10 cellular contexts compared by ENCODE assay signal in the genomic region with DNA sequence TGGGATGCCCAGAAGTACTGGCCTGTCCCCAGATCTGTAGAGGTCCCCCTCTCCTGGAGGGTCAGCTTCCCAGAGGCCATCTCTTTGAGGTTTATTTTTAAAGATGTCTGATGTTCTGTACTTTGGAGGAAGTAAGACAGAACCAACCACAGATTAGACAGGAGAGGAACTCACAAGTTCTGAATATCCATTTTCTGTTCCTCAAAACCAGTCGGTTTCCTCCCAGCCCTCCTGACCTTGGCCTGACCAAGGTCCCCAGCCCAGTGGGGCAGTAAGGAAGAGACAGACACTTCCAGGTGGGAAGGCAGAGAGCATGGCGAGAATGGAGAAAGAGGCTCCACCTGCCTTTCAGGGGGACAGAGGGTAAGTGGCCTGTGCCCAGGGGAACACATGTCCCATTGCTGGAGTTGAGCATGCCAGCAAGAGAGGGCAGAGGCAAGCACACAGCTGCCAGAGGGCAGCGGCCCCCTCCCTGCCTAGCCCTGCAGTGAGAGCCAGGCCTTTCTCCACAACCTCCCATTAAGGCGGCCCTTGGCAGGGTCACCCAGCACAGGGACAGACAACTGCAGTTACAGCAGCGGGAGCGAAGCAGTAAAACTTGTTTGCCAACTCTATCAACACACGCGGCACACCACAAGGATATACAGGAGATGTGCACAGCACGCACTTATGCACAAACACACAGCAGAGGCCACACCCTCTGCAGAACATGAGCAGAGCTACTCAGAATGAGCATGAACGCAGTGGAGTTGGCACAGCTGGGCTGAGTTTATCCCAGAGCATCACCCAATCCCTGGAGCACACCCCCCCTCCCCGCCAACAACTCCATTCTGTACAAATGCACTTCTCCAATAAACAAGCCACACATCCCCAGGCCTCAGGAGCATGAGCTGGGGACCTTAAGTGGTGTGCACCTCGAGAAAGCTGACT. TPM values are rescaled to one million over a fixed set of nuclear protein-coding genes. Genes with fewer than 3 reads are reported as not detected.
DNase-seq lines count a peak whose midpoint lies in the region; ATAC-seq and TF ChIP-seq lines count a peak whose summit lies in the region.
"Had no signal": no experiment of that assay in that cellular context is flagged by ENCODE, and none has a peak within 500 bp of the region (broad histone marks: within the 10 kb centered on the region; RNA-seq: fewer than 3 reads in every experiment).

No MANE protein-coding gene starts in this region.

- peaks cover 14% of the 10 kb centered on the region for H3K4me1 ChIP-seq in foreskin keratinocyte

- TF ChIP-seq CTCF in foreskin keratinocyte (conservative IDR thresholded peaks at IDR 0.05), result no peak

- DNase-seq in COLO668 (lab: John Stamatoyannopoulos, UW; ENCODE audit: unreplicated experiment), result peak; percentile 84
- DNase-seq in NCI-H69 (lab: John Stamatoyannopoulos, UW), result peak; percentile 44
- DNase-seq in foreskin keratinocyte, result peak in 1 of 2 donors; percentile 65
- DNase-seq in posterior cingulate gyrus, result peak in 8 of 10 donors; percentile 50 to 96 (median 64)
- DNase-seq in SW 1271 (lab: John Stamatoyannopoulos, UW), result no peak
- DNase-seq in stimulated activated CD4-positive, alpha-beta T cell treated with anti-CD3 and anti-CD28 coated beads, Interleukin-15, amount 100 ng/mL, for 24 hours, result no peak

- peak; percentile 59 for ATAC-seq in foreskin keratinocyte
- no peak for ATAC-seq in GM18502 (IDR thresholded peaks at IDR 0.05; ENCODE audit: poor library complexity, unreplicated experiment)
- ATAC-seq in GM19397 (IDR thresholded peaks at IDR 0.05; ENCODE audit: unreplicated experiment), result no peak
- ATAC-seq: SK-N-SH treated with all-trans-retinoic acid at 6 μM for 48 hours had no signal

- no peak overlapping the region for H3K27ac ChIP-seq in foreskin keratinocyte
- H3K27ac ChIP-seq: cardiac muscle cell had no signal

- H3K27me3 ChIP-seq in foreskin keratinocyte, result no peaks in the 10 kb centered on the region
- H3K27me3 ChIP-seq: cardiac muscle cell had no signal

- intact Hi-C loops in posterior cingulate gyrus (cut with DNase I), result no loop called here

RNA-seq across cellular contexts. Expression of gene SEMA4C, which starts 18.5 kb away (rescaled TPM):
- 9.5 and 10.5 TPM in 2 replicates for total RNA-seq in foreskin keratinocyte
- polyA plus RNA-seq in foreskin keratinocyte, result 6.2 and 6.6 TPM in 2 replicates

RNA-seq across cellular contexts. Expression of gene ANKRD39, which starts 30.5 kb away (rescaled TPM):
- total RNA-seq in foreskin keratinocyte, result 10.5 and 10.6 TPM in 2 replicates
- 19.0 and 19.2 TPM in 2 replicates for polyA plus RNA-seq in foreskin keratinocyte

RNA-seq across cellular contexts. Expression of gene ANKRD23, which starts 44.5 kb away (rescaled TPM):
- 0.92 and 1.2 TPM in 2 replicates for total RNA-seq in foreskin keratinocyte
- polyA plus RNA-seq in foreskin keratinocyte, result 0.57 and 0.59 TPM in 2 replicates

Comparison
In these comparisons a context has a peak if more than half of its experiments do, and no peak if none do; other contexts are left out.
1. DNase-seq: peak in COLO668 (single experiment), NCI-H69 (single experiment) and posterior cingulate gyrus (8 of 10); none in SW 1271 (0 of 2) and stimulated activated CD4-positive, alpha-beta T cell treated with anti-CD3 and anti-CD28 coated beads, Interleukin-15, amount 100 ng/mL, for 24 hours (single experiment).